23 cellular contexts compared by ENCODE assay signal in the genomic region with DNA sequence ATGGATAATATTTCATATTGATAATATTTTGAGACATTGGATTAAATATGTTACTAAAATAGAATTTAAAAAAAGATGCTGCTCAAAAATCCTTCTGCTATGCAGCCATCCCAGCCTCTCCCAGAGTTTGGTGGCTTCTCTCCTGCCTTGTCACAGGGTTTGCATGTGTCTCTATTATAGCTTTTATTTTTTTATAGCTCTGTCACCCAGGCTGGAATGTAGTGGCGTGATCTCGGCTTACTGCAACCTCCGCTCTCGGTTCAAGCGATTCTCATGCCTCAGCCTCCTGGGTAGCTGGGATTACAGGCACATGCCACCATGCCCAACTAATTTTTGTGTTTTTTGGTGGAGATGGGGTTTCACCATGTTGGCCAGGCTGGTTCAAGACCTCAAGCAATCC.
"Had no signal": no experiment of that assay in that cellular context is flagged by ENCODE, and none has a peak within 500 bp of the region (broad histone marks: within the 10 kb centered on the region; RNA-seq: fewer than 3 reads in every experiment).

No MANE protein-coding gene starts in this region.

- H3K4me3 ChIP-seq: body of pancreas, cardiac muscle cell, esophagus squamous epithelium, gastrocnemius medialis, spleen, upper lobe of right lung had no signal

- H3K27me3 ChIP-seq: body of pancreas, cardiac muscle cell, esophagus squamous epithelium, gastrocnemius medialis, spleen, upper lobe of right lung had no signal

- H3K4me3 Mint-ChIP-seq: activated T-helper 17 cell treated with anti-CD3 and anti-CD28 coated beads, Interleukin-2, amount 50 U/mL, for 72 hours; endodermal cell; T-helper 2 cell treated with Interferon-gamma antibody and Interleukin-4, amounts not matched to agents 5 μg/mL and 100 μg/mL, for 36 hours had no signal

- H3K27ac ChIP-seq: body of pancreas, cardiac muscle cell, esophagus squamous epithelium, gastrocnemius medialis, upper lobe of right lung, VCaP had no signal

- DNase-seq: activated CD4-positive, CD25-positive, alpha-beta regulatory T cell treated with anti-CD3 and anti-CD28 coated beads, Interleukin-2, amount 50 U/mL, for 72 hours; activated naive CD4-positive, alpha-beta T cell; activated T-cell treated with anti-CD3 and anti-CD28 coated beads, Interleukin-2, amount 50 U/mL, for 1 hour; anterior cingulate cortex; body of pancreas; cortex of kidney; endodermal cell; esophagus squamous epithelium; gastrocnemius medialis; hippocampal formation; left ventricle myocardium superior; mammary epithelial cell; retina; spleen; stimulated activated CD4-positive, alpha-beta T cell treated with anti-CD3 and anti-CD28 coated beads, Interleukin-4, amount 100 ng/mL, for 1 hour; stimulated activated naive CD8-positive, alpha-beta T cell treated with anti-CD3 and anti-CD28 coated beads, Interleukin-15, Interleukin-2, amounts not matched to agents 100 U/mL and 50 U/mL, for 24 hours; SW 1271; upper lobe of right lung had no signal

- ATAC-seq: activated T-helper 17 cell treated with anti-CD3 and anti-CD28 coated beads, Interleukin-2, amount 50 U/mL, for 72 hours; body of pancreas; gastrocnemius medialis; left ventricle myocardium superior; stimulated activated naive CD8-positive, alpha-beta T cell treated with anti-CD3 and anti-CD28 coated beads, Interleukin-15, Interleukin-2, amounts not matched to agents 100 U/mL and 50 U/mL, for 24 hours; upper lobe of right lung had no signal

- H3K36me3 ChIP-seq: cardiac muscle cell, esophagus squamous epithelium, gastrocnemius medialis, spleen, upper lobe of right lung had no signal

- H3K4me1 ChIP-seq: body of pancreas, gastrocnemius medialis, upper lobe of right lung had no signal

- H3K27ac Mint-ChIP-seq: endodermal cell; progenitor cell of endocrine pancreas; T-helper 2 cell treated with Interferon-gamma antibody and Interleukin-4, amounts not matched to agents 5 μg/mL and 100 μg/mL, for 36 hours had no signal

- H3K9me3 ChIP-seq: body of pancreas, esophagus squamous epithelium, gastrocnemius medialis, spleen, upper lobe of right lung had no signal

- H3K9me3 Mint-ChIP-seq: activated T-helper 17 cell treated with anti-CD3 and anti-CD28 coated beads, Interleukin-2, amount 50 U/mL, for 72 hours; endodermal cell; T-helper 2 cell treated with Interferon-gamma antibody and Interleukin-4, amounts not matched to agents 5 μg/mL and 100 μg/mL, for 36 hours had no signal

- H3K27me3 Mint-ChIP-seq: activated T-helper 17 cell treated with anti-CD3 and anti-CD28 coated beads, Interleukin-2, amount 50 U/mL, for 72 hours had no signal
